In the genomic region with DNA sequence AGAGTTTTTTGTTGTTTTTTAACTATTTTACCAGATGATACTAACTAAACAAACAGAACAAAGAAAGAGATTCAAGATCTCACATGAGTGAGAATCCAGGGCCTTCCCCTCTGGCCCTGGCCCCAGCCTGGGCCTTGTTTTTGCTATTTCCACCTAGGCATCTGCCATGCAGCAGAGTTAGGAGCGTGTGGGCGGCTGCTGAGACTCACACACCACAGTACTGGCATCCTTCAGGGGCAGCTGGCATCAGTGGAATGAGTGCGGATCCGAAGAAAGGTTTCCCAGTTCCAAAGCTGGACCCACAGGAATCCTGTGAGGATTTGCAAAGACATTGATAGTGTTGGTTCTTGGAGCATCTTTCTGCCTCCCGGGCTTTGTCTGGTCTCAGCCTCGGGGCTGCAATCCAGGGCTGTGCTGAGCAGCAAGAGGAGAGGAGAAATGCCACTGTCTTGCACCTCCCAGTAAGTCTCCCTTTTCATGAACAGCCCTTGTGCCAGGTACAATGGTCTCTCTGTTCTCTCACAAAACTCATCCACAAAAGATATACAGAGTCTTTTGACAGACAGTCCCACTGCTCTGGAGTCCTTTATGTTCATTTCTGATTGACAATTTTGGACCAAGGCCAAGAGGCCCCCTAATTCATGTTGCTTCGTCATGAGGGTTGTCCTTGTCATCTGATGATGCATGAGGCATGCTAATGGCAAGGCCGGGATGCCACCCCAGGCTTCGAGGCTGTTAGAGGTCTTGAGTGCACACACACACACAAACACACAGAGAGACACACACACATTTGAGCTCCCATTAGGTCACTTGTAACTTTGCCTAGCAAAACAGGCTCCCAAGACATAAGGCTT, we compare ENCODE assay signal across 17 cellular contexts.
A peak's percentile ranks its signal among the peaks of the same experiment; 100 is the strongest.
DNase-seq lines count a peak whose midpoint lies in the region; ATAC-seq and TF ChIP-seq lines count a peak whose summit lies in the region.
"Had no signal": no experiment of that assay in that cellular context is flagged by ENCODE, and none has a peak within 500 bp of the region (broad histone marks: within the 10 kb centered on the region; RNA-seq: fewer than 3 reads in every experiment).

No MANE protein-coding gene starts in this region.

- H3K27me3 ChIP-seq in RWPE2 (ENCODE audit: insufficient read depth, poor library complexity, severe bottlenecking), result no peaks in the 10 kb centered on the region
- H3K27me3 ChIP-seq: suprapubic skin had no signal

- H3K4me3 ChIP-seq in RWPE2 (ENCODE audit: severe bottlenecking), result no peak overlapping the region
- H3K4me3 ChIP-seq: suprapubic skin had no signal

- ATAC-seq in RWPE2 (ENCODE audit: low read depth) (peak; percentile 15; the same call in 1 of the 3 replicates), HG02970 (IDR thresholded peaks at IDR 0.05; ENCODE audit: low FRiP score, unreplicated experiment) (no peak)
- ATAC-seq: PC-3 had no signal

- H3K36me3 ChIP-seq in RWPE2 (ENCODE audit: low read depth), result peaks cover 6% of the 10 kb centered on the region; the same call in 1 of the 2 replicates

- no peaks in the 10 kb centered on the region for H3K9me3 ChIP-seq in RWPE2 (ENCODE audit: severe bottlenecking)
- H3K9me3 ChIP-seq: suprapubic skin had no signal

- H3K4me1 ChIP-seq in RWPE2 (ENCODE audit: insufficient read depth, poor library complexity, severe bottlenecking), result no peaks in the 10 kb centered on the region

- no peak overlapping the region for H3K27ac ChIP-seq in RWPE2 (ENCODE audit: poor library complexity, severe bottlenecking)
- H3K27ac ChIP-seq: KMS-11, suprapubic skin had no signal

- no peak for TF ChIP-seq CTCF in RWPE2 (IDR thresholded peaks at IDR 0.05; ENCODE audit: poor library complexity, severe bottlenecking)

- DNase-seq in NCI-H82 (lab: John Stamatoyannopoulos, UW) (peak; percentile 10), NCI-H82 treated with DMSO at 0.1 percent for 48 hours (lab: John Stamatoyannopoulos, UW; ENCODE audit: unreplicated experiment) (no peak), RWPE2 (ENCODE audit: low spot score) (no peak), epidermal melanocyte (ENCODE audit: insufficient read length, low spot score) (peak; percentile 69), pons (ENCODE audit: low spot score) (peak; percentile 36)
- no peak for DNase-seq in stimulated activated CD4-positive, alpha-beta T cell treated with anti-CD3 and anti-CD28 coated beads, Interleukin-1b, Interleukin-23, amount 100 ng/mL, for 48 hours
- no peak for DNase-seq in activated CD8-positive, alpha-beta memory T cell treated with anti-CD3 and anti-CD28 coated beads, Interleukin-2, amount 50 U/mL, for 48 hours
- DNase-seq: 8988T; activated B cell treated with CpG ODN at 0.5 μM for 24 hours; activated T-cell treated with anti-CD3 and anti-CD28 coated beads, Interleukin-2, amount 50 U/mL, for 1 hour; CD4-positive, CD25-positive, alpha-beta regulatory T cell; HCEC 1CT; NCI-H1436 treated with DMSO at 0.1 percent for 48 hours; PC-3 had no signal

Comparison
In these comparisons a context has a peak if more than half of its experiments do, and no peak if none do; other contexts are left out.
1. DNase-seq: peak in NCI-H82 (single experiment), epidermal melanocyte (single experiment) and pons (single experiment); none in NCI-H82 treated with DMSO at 0.1 percent for 48 hours (single experiment), RWPE2 (single experiment), stimulated activated CD4-positive, alpha-beta T cell treated with anti-CD3 and anti-CD28 coated beads, Interleukin-1b, Interleukin-23, amount 100 ng/mL, for 48 hours (single experiment) and activated CD8-positive, alpha-beta memory T cell treated with anti-CD3 and anti-CD28 coated beads, Interleukin-2, amount 50 U/mL, for 48 hours (single experiment).